In the genomic region with DNA sequence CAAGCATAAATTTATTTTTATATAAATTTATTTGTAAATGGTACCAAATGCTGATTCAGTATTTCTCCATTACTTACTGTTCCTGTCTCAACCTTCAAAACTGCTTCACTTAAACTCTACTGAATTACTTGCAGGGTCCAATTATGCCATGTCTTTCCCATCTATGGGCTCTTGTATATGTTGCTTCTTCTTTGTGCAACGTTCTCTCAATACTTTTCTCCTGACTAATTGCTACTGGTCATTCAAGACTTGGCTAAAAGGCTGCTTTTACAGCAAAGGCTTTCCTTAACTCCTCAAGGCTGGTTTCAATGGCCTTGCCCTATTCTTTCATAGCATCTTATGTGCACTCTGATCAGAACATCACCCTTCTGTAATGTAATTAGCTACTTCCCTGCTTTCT, we compare ENCODE assay signal across 16 cellular contexts.
DNase-seq lines count a peak whose midpoint lies in the region; FAIRE-seq and TF ChIP-seq lines count a peak whose summit lies in the region.
"Had no signal": no experiment of that assay in that cellular context is flagged by ENCODE, and none has a peak within 500 bp of the region (broad histone marks: within the 10 kb centered on the region; RNA-seq: fewer than 3 reads in every experiment).

No MANE protein-coding gene starts in this region.

- H3K4me1 Mint-ChIP-seq in astrocyte (ENCODE audit: low read depth, unreplicated experiment), result no peaks in the 10 kb centered on the region
- H3K4me1 Mint-ChIP-seq: CD14-positive monocyte; CD4-positive, alpha-beta memory T cell had no signal

- H2AFZ ChIP-seq in astrocyte (ENCODE audit: low read depth, low read length), result no peak overlapping the region

- H3K27me3 ChIP-seq in astrocyte (ENCODE audit: insufficient read depth, low read length), result no peaks in the 10 kb centered on the region
- H3K27me3 ChIP-seq in spleen (replicated peaks in 1 of 7), result no peaks in the 10 kb centered on the region

- no peaks in the 10 kb centered on the region for H3K4me1 ChIP-seq in astrocyte (ENCODE audit: insufficient read depth, low read length)
- no peaks in the 10 kb centered on the region for H3K4me1 ChIP-seq in spleen
- H3K4me1 ChIP-seq: HAP-1 had no signal

- H3K36me3 ChIP-seq in astrocyte (ENCODE audit: insufficient read depth, low read length) (no peaks in the 10 kb centered on the region), spleen (no peaks in the 10 kb centered on the region)
- H3K36me3 ChIP-seq: HAP-1 had no signal

- H3K27me3 Mint-ChIP-seq in astrocyte (ENCODE audit: low read depth, unreplicated experiment), result no peaks in the 10 kb centered on the region

- H3K9ac ChIP-seq in astrocyte (ENCODE audit: low read length), result no peak overlapping the region

- intact Hi-C loops in spleen (cut with DNase I; ENCODE audit: low total_unique reads), result no loop called here

- DNase-seq in AG20443 (ENCODE audit: low spot score) (peak; percentile 18), HCEC 1CT (peak; percentile 17), astrocyte (ENCODE audit: low read depth) (peak; percentile 25), Ammon's horn (ENCODE audit: low spot score) (no peak), medulla oblongata (ENCODE audit: extremely low spot score) (no peak), spleen (no peak), C1 segment of cervical spinal cord (lab: John Stamatoyannopoulos, UW) (no peak)
- DNase-seq: 8988T; CD4-positive, alpha-beta memory T cell; DMS153; DMS79; GF-D8 had no signal

- no peak for FAIRE-seq in astrocyte (lab: Jason Lieb, UNC)
- FAIRE-seq: K562 had no signal

- no peak overlapping the region for H3K4me3 ChIP-seq in astrocyte (ENCODE audit: insufficient read depth, low read depth, low read length)
- no peak overlapping the region for H3K4me3 ChIP-seq in spleen
- H3K4me3 ChIP-seq: HAP-1, K562 had no signal

- no peaks in the 10 kb centered on the region for H4K20me1 ChIP-seq in astrocyte (ENCODE audit: insufficient read depth, low read length)

- H3K9me3 ChIP-seq in astrocyte (ENCODE audit: insufficient read depth, low read depth, low read length) (no peaks in the 10 kb centered on the region), spleen (no peaks in the 10 kb centered on the region)
- H3K9me3 ChIP-seq: HAP-1 had no signal

- H3K27ac Mint-ChIP-seq in astrocyte (ENCODE audit: unreplicated experiment), result no peak overlapping the region
- H3K27ac Mint-ChIP-seq: CD14-positive monocyte; CD4-positive, alpha-beta memory T cell had no signal

- H3K36me3 Mint-ChIP-seq in astrocyte (ENCODE audit: low read depth, unreplicated experiment), result no peaks in the 10 kb centered on the region
- H3K36me3 Mint-ChIP-seq: CD14-positive monocyte; CD4-positive, alpha-beta memory T cell had no signal

- H3K4me3 Mint-ChIP-seq in astrocyte (ENCODE audit: unreplicated experiment), result no peak overlapping the region
- H3K4me3 Mint-ChIP-seq: CD14-positive monocyte; CD4-positive, alpha-beta memory T cell had no signal

- no peaks in the 10 kb centered on the region for H3K79me2 ChIP-seq in astrocyte (ENCODE audit: insufficient read depth, low read length)

- peaks cover 4% of the 10 kb centered on the region for H3K9me3 Mint-ChIP-seq in astrocyte (ENCODE audit: unreplicated experiment)

- 78 to 91% (median 80%) methylated on average over 1 of the region's 1 CpG for WGBS in spleen, 5 donors

- H3K4me2 ChIP-seq in astrocyte (ENCODE audit: low read length), result no peak overlapping the region

- H3K27ac ChIP-seq in astrocyte (ENCODE audit: low read depth, low read length) (no peak overlapping the region), spleen (no peak overlapping the region)
- H3K27ac ChIP-seq: HL-60 had no signal

- TF ChIP-seq CTCF in astrocyte (IDR thresholded peaks at IDR 0.05; ENCODE audit: insufficient read depth, low read depth, low read length) (no peak), spleen (IDR thresholded peaks at IDR 0.05 in 8 of 11, conservative IDR thresholded peaks at IDR 0.05 in 3 of 11) (no peak)

- TF ChIP-seq POLR2A in spleen (IDR thresholded peaks at IDR 0.05), result no peak

Comparison
In these comparisons a context has a peak if more than half of its experiments do, and no peak if none do; other contexts are left out.
1. DNase-seq: peak in AG20443 (single experiment), HCEC 1CT (single experiment) and astrocyte (single experiment); none in Ammon's horn (single experiment), medulla oblongata (single experiment), spleen (single experiment) and C1 segment of cervical spinal cord (0 of 14).